18 cellular contexts compared by ENCODE assay signal in genomic region chr9:122580360-122580759, GRCh38. TPM values are rescaled to one million over a fixed set of nuclear protein-coding genes. Genes with fewer than 3 reads are reported as not detected.
DNase-seq lines count a peak whose midpoint lies in the region; ATAC-seq and TF ChIP-seq lines count a peak whose summit lies in the region.
"Had no signal": no experiment of that assay in that cellular context is flagged by ENCODE, and none has a peak within 500 bp of the region (broad histone marks: within the 10 kb centered on the region; RNA-seq: fewer than 3 reads in every experiment).

No MANE protein-coding gene starts in this region.

- ATAC-seq in GM23338, result no peak
- ATAC-seq: body of pancreas; CD8-positive, alpha-beta T cell; lower lobe of right lung had no signal

- no peak overlapping the region for H3K4me2 ChIP-seq in trophoblast cell (ENCODE audit: low read length)
- H3K4me2 ChIP-seq in GM23338, result no peak overlapping the region
- no peak overlapping the region for H3K4me2 ChIP-seq in H9 (ENCODE audit: insufficient read depth, insufficient read length, low read length)
- H3K4me2 ChIP-seq: smooth muscle cell had no signal

- no peak overlapping the region for H3T11ph ChIP-seq in H9 (ENCODE audit: low read length)

- no peak overlapping the region for H3K27ac Mint-ChIP-seq in GM23338
- H3K27ac Mint-ChIP-seq in H9, result no peak overlapping the region
- H3K27ac Mint-ChIP-seq: activated T-helper 1 cell treated with anti-CD3 and anti-CD28 coated beads, Interleukin-12 subunit alpha, Interleukin-12 subunit beta, Interleukin-2, Interleukin-4 antibody, amounts not matched to agents 30 ng/mL and 10 ng/mL and 1 ng/mL, durations not matched to agents 14 hours and 24 hours and 36 hours; CD8-positive, alpha-beta T cell had no signal

- H3K4me3 ChIP-seq in trophoblast cell (ENCODE audit: low read depth, low read length) (no peak overlapping the region), MG63 (no peak overlapping the region), GM23338 (no peak overlapping the region)
- H3K4me3 ChIP-seq: body of pancreas, lower lobe of right lung, smooth muscle cell, stomach had no signal

- peak; percentile 73 for DNase-seq in EL
- peak; percentile 77 for DNase-seq in OCI-M1 (lab: John Stamatoyannopoulos, UW)
- peak; percentile 29 for DNase-seq in dedifferentiated amniotic fluid mesenchymal stem cell (ENCODE audit: extremely low spot score)
- peak; percentile 51 to 85 for DNase-seq in trophoblast cell
- DNase-seq in MG63, result no peak
- no peak for DNase-seq in activated T-cell treated with anti-CD3 and anti-CD28 coated beads, Interleukin-2, amount 50 U/mL, for 1 hour
- no peak for DNase-seq in GM23338 (ENCODE audit: low spot score)
- no peak for DNase-seq in H9
- DNase-seq: body of pancreas; CD8-positive, alpha-beta T cell; hypothalamus; lower lobe of right lung; NCI-H1092; NCI-H2171 treated with DMSO at 0.1 percent for 48 hours; stomach had no signal

- no peak overlapping the region for H3K9ac ChIP-seq in trophoblast cell (ENCODE audit: low read length)
- H3K9ac ChIP-seq in H9 (ENCODE audit: extremely low read depth, insufficient read length, low read length), result no peak overlapping the region

- H3K4me1 ChIP-seq in trophoblast cell (ENCODE audit: control insufficient read depth in 1 of 2, insufficient read depth in 2 of 2, low read length in 2 of 2) (no peaks in the 10 kb centered on the region), GM23338 (ENCODE audit: insufficient read depth) (no peaks in the 10 kb centered on the region), H9 (ENCODE audit: insufficient read depth, low read length) (no peaks in the 10 kb centered on the region)
- H3K4me1 ChIP-seq: body of pancreas, lower lobe of right lung, stomach had no signal

- H3K23ac ChIP-seq in trophoblast cell (ENCODE audit: low read length), result no peak overlapping the region
- no peak overlapping the region for H3K23ac ChIP-seq in H9 (ENCODE audit: insufficient read length, low read depth, low read length)

- H2BK20ac ChIP-seq in H9 (ENCODE audit: low read depth, low read length, poor library complexity, severe bottlenecking), result no peak overlapping the region

- no peak overlapping the region for H2BK12ac ChIP-seq in trophoblast cell (ENCODE audit: low read length)
- H2BK12ac ChIP-seq in H9 (ENCODE audit: insufficient read length, low read depth, low read length), result no peak overlapping the region

- H3K14ac ChIP-seq in trophoblast cell (ENCODE audit: low read length), result no peak overlapping the region
- H3K14ac ChIP-seq in H9 (ENCODE audit: insufficient read depth, low read length), result no peak overlapping the region

- H3K4me1 Mint-ChIP-seq in GM23338 (no peaks in the 10 kb centered on the region), H9 (no peaks in the 10 kb centered on the region)

- H3K23me2 ChIP-seq in H9 (ENCODE audit: insufficient read length, low read depth, low read length, poor library complexity, severe bottlenecking), result no peaks in the 10 kb centered on the region

- no peaks in the 10 kb centered on the region for H3K27me3 Mint-ChIP-seq in GM23338 (ENCODE audit: insufficient read depth, low read depth, poor library complexity)
- H3K27me3 Mint-ChIP-seq in H9 (ENCODE audit: low read depth), result no peaks in the 10 kb centered on the region

- WGBS in trophoblast cell (ENCODE audit: extremely low coverage, insufficient coverage, insufficient read length), result no CpG with 5 or more reads among the region's 3 CpGs
- no CpG with 5 or more reads among the region's 3 CpGs for WGBS in H9 (ENCODE audit: extremely low coverage, insufficient read length, low lambda C conversion rate)

- H3K36me3 Mint-ChIP-seq in GM23338 (ENCODE audit: low read depth) (peaks cover 4% of the 10 kb centered on the region; the same call in 2 of the 3 replicates), H9 (ENCODE audit: insufficient read depth in 1 of 3, low read depth in 3 of 3) (peaks cover 0 to 16% (median 0%) of the 10 kb centered on the region in 3 experiments; a peak in 4 of 7 replicates)
- H3K36me3 Mint-ChIP-seq: CD8-positive, alpha-beta T cell had no signal

- H3K9me3 Mint-ChIP-seq in GM23338, result peaks cover 74% of the 10 kb centered on the region
- H3K9me3 Mint-ChIP-seq in H9, result peaks cover 69 to 75% of the 10 kb centered on the region in 2 experiments
- H3K9me3 Mint-ChIP-seq: activated T-helper 1 cell treated with anti-CD3 and anti-CD28 coated beads, Interleukin-12 subunit alpha, Interleukin-12 subunit beta, Interleukin-2, Interleukin-4 antibody, amounts not matched to agents 30 ng/mL and 10 ng/mL and 1 ng/mL, durations not matched to agents 14 hours and 24 hours and 36 hours; CD8-positive, alpha-beta T cell had no signal

- H3F3A ChIP-seq in GM23338 (replicated peaks; ENCODE audit: low read depth), result no peaks in the 10 kb centered on the region

- TF ChIP-seq CTCF in GM23338 (conservative IDR thresholded peaks at IDR 0.05; ENCODE audit: low read depth in 2 of 2), result no peak
- no peak for TF ChIP-seq CTCF in H9 (conservative IDR thresholded peaks at IDR 0.05)

- H4K20me1 ChIP-seq in GM23338 (replicated peaks; ENCODE audit: insufficient read depth) (no peaks in the 10 kb centered on the region), H9 (ENCODE audit: control insufficient read depth, insufficient read depth, insufficient read length) (no peaks in the 10 kb centered on the region)

- no peaks in the 10 kb centered on the region for H3K36me3 ChIP-seq in trophoblast cell (ENCODE audit: control insufficient read depth in 1 of 2, insufficient read depth in 2 of 2, low read length in 2 of 2)
- H3K36me3 ChIP-seq in MG63, result no peaks in the 10 kb centered on the region
- H3K36me3 ChIP-seq in GM23338 (ENCODE audit: insufficient read depth), result no peaks in the 10 kb centered on the region
- H3K36me3 ChIP-seq: lower lobe of right lung, stomach had no signal

- H4K5ac ChIP-seq in H9 (ENCODE audit: insufficient read length, low read depth, low read length), result no peak overlapping the region

- H3K27ac ChIP-seq in trophoblast cell (ENCODE audit: low read depth, low read length) (no peak overlapping the region), GM23338 (ENCODE audit: low read depth) (no peak overlapping the region), H9 (ENCODE audit: insufficient read length, low read depth, low read length) (no peak overlapping the region)
- H3K27ac ChIP-seq: body of pancreas, lower lobe of right lung, stomach had no signal

- no peak overlapping the region for H3K4me3 Mint-ChIP-seq in GM23338
- no peak overlapping the region for H3K4me3 Mint-ChIP-seq in H9
- H3K4me3 Mint-ChIP-seq: activated T-helper 1 cell treated with anti-CD3 and anti-CD28 coated beads, Interleukin-12 subunit alpha, Interleukin-12 subunit beta, Interleukin-2, Interleukin-4 antibody, amounts not matched to agents 30 ng/mL and 10 ng/mL and 1 ng/mL, durations not matched to agents 14 hours and 24 hours and 36 hours; CD8-positive, alpha-beta T cell had no signal

- no peak overlapping the region for H4K12ac ChIP-seq in trophoblast cell (ENCODE audit: low read depth, low read length)

- H4K91ac ChIP-seq in trophoblast cell (ENCODE audit: low read depth, low read length), result no peak overlapping the region
- no peak overlapping the region for H4K91ac ChIP-seq in H9 (ENCODE audit: insufficient read length, low read depth, low read length)

- no peak overlapping the region for H3K56ac ChIP-seq in H9 (ENCODE audit: insufficient read length, low read depth, low read length)

- no peak overlapping the region for H3K4ac ChIP-seq in trophoblast cell (ENCODE audit: low read depth, low read length)
- H3K4ac ChIP-seq in H9 (ENCODE audit: low read depth, low read length), result no peak overlapping the region

- H3K18ac ChIP-seq in trophoblast cell (ENCODE audit: low read length), result no peak overlapping the region
- no peak overlapping the region for H3K18ac ChIP-seq in H9 (ENCODE audit: insufficient read length, low read depth, low read length)

- H2AK5ac ChIP-seq in trophoblast cell (ENCODE audit: low read length) (no peak overlapping the region), H9 (ENCODE audit: insufficient read length, low read length) (no peak overlapping the region)

- H2AFZ ChIP-seq in trophoblast cell (ENCODE audit: insufficient read depth, low read length, poor library complexity) (no peak overlapping the region), GM23338 (no peak overlapping the region), H9 (ENCODE audit: low read length) (no peak overlapping the region)

- H2BK5ac ChIP-seq in trophoblast cell (ENCODE audit: low read depth, low read length, poor library complexity) (no peak overlapping the region), H9 (ENCODE audit: insufficient read length, low read length) (no peak overlapping the region)

- H3K79me2 ChIP-seq in trophoblast cell (ENCODE audit: control insufficient read depth, insufficient read depth, low read length, poor library complexity) (no peaks in the 10 kb centered on the region), GM23338 (replicated peaks; ENCODE audit: insufficient read depth) (no peaks in the 10 kb centered on the region), H9 (ENCODE audit: insufficient read depth, low read length) (no peaks in the 10 kb centered on the region)

- H4K8ac ChIP-seq in trophoblast cell (ENCODE audit: low read depth, low read length), result no peak overlapping the region
- no peak overlapping the region for H4K8ac ChIP-seq in H9 (replicated peaks; ENCODE audit: insufficient read length, low read depth, low read length)

- no peaks in the 10 kb centered on the region for H3K9me2 ChIP-seq in GM23338 (ENCODE audit: insufficient read depth)

- H3K27me3 ChIP-seq in trophoblast cell (ENCODE audit: insufficient read depth, low read length), result no peaks in the 10 kb centered on the region
- no peaks in the 10 kb centered on the region for H3K27me3 ChIP-seq in MG63
- H3K27me3 ChIP-seq in GM23338 (ENCODE audit: insufficient read depth), result no peaks in the 10 kb centered on the region
- H3K27me3 ChIP-seq in H9 (ENCODE audit: insufficient read depth, low read length), result no peaks in the 10 kb centered on the region
- H3K27me3 ChIP-seq: stomach had no signal

- H3K9me3 ChIP-seq in trophoblast cell (ENCODE audit: insufficient read depth, low read depth, low read length), result peaks cover 3% of the 10 kb centered on the region
- no peaks in the 10 kb centered on the region for H3K9me3 ChIP-seq in MG63
- peaks cover 40% of the 10 kb centered on the region for H3K9me3 ChIP-seq in H9 (ENCODE audit: control insufficient read depth, low read depth, low read length)
- H3K9me3 ChIP-seq: body of pancreas, lower lobe of right lung, stomach had no signal

- H2BK120ac ChIP-seq in trophoblast cell (ENCODE audit: insufficient read depth, low read length, poor library complexity) (no peak overlapping the region), H9 (ENCODE audit: low read depth, low read length, poor library complexity, severe bottlenecking) (no peak overlapping the region)

- no peaks in the 10 kb centered on the region for H3K79me1 ChIP-seq in trophoblast cell (ENCODE audit: low read length)
- no peaks in the 10 kb centered on the region for H3K79me1 ChIP-seq in H9 (ENCODE audit: insufficient read depth, low read depth, low read length, poor library complexity, severe bottlenecking)

- H2BK15ac ChIP-seq in H9 (ENCODE audit: low read depth, low read length), result no peak overlapping the region

RNA-seq across cellular contexts. Expression of gene OR1L8, which starts 2.8 kb away (rescaled TPM):
- 0.04 TPM in 2 replicates for polyA plus RNA-seq in trophoblast cell (2013)
- not detected in 2 replicates for total RNA-seq in MG63 (2014; rRNA removed; shearing (Covaris generic); ENCODE audit: low replicate concordance)
- not detected in 2 replicates for total RNA-seq in GM23338 (2014; rRNA removed; shearing (Covaris generic))
- polyA plus RNA-seq in GM23338 (2016; fragmentation: Nextera tagmentation; extraction: Ambion mirVana), result not detected in 2 replicates
- total RNA-seq in H9 (2021), result not detected in 2 replicates
- total RNA-seq: activated T-helper 1 cell treated with anti-CD3 and anti-CD28 coated beads, Interleukin-12 subunit alpha, Interleukin-12 subunit beta, Interleukin-2, Interleukin-4 antibody, amounts not matched to agents 30 ng/mL and 10 ng/mL and 1 ng/mL, durations not matched to agents 14 hours and 24 hours and 36 hours; body of pancreas; CD8-positive, alpha-beta T cell; HT-29; smooth muscle cell had no signal
- polyA plus RNA-seq: smooth muscle cell, stomach had no signal

RNA-seq across cellular contexts. Expression of gene OR1N2, which starts 27.4 kb away (rescaled TPM):
- polyA plus RNA-seq in trophoblast cell (2013), result not detected in 2 replicates
- total RNA-seq in MG63 (2014; rRNA removed; shearing (Covaris generic); ENCODE audit: low replicate concordance), result not detected in 2 replicates
- not detected in 2 replicates for total RNA-seq in GM23338 (2014; rRNA removed; shearing (Covaris generic))
- polyA plus RNA-seq in GM23338 (2016; fragmentation: Nextera tagmentation; extraction: Ambion mirVana), result not detected in 2 replicates
- total RNA-seq in H9 (2021), result not detected in 2 replicates
- total RNA-seq: activated T-helper 1 cell treated with anti-CD3 and anti-CD28 coated beads, Interleukin-12 subunit alpha, Interleukin-12 subunit beta, Interleukin-2, Interleukin-4 antibody, amounts not matched to agents 30 ng/mL and 10 ng/mL and 1 ng/mL, durations not matched to agents 14 hours and 24 hours and 36 hours; body of pancreas; CD8-positive, alpha-beta T cell; HT-29; lower lobe of right lung; smooth muscle cell; stomach had no signal
- polyA plus RNA-seq: smooth muscle cell, stomach had no signal

RNA-seq across cellular contexts. Expression of gene OR1Q1, which starts 34.2 kb away (rescaled TPM):
- not detected in 2 replicates for polyA plus RNA-seq in trophoblast cell (2013)
- not detected in 2 replicates for total RNA-seq in MG63 (2014; rRNA removed; shearing (Covaris generic); ENCODE audit: low replicate concordance)
- total RNA-seq in GM23338 (2014; rRNA removed; shearing (Covaris generic)), result not detected in 2 replicates
- not detected in 2 replicates for polyA plus RNA-seq in GM23338 (2016; fragmentation: Nextera tagmentation; extraction: Ambion mirVana)
- total RNA-seq in H9 (2021), result not detected in 2 replicates
- total RNA-seq: activated T-helper 1 cell treated with anti-CD3 and anti-CD28 coated beads, Interleukin-12 subunit alpha, Interleukin-12 subunit beta, Interleukin-2, Interleukin-4 antibody, amounts not matched to agents 30 ng/mL and 10 ng/mL and 1 ng/mL, durations not matched to agents 14 hours and 24 hours and 36 hours; body of pancreas; CD8-positive, alpha-beta T cell; HT-29; lower lobe of right lung; smooth muscle cell; stomach had no signal
- polyA plus RNA-seq: smooth muscle cell, stomach had no signal

RNA-seq across cellular contexts. Expression of gene OR1N1, which starts 53.3 kb away (rescaled TPM):
- not detected in 2 replicates for polyA plus RNA-seq in trophoblast cell (2013)
- total RNA-seq in MG63 (2014; rRNA removed; shearing (Covaris generic); ENCODE audit: low replicate concordance), result not detected in 2 replicates
- not detected in 2 replicates for total RNA-seq in GM23338 (2014; rRNA removed; shearing (Covaris generic))
- not detected in 2 replicates for polyA plus RNA-seq in GM23338 (2016; fragmentation: Nextera tagmentation; extraction: Ambion mirVana)
- not detected in 2 replicates for total RNA-seq in H9 (2021)
- total RNA-seq: activated T-helper 1 cell treated with anti-CD3 and anti-CD28 coated beads, Interleukin-12 subunit alpha, Interleukin-12 subunit beta, Interleukin-2, Interleukin-4 antibody, amounts not matched to agents 30 ng/mL and 10 ng/mL and 1 ng/mL, durations not matched to agents 14 hours and 24 hours and 36 hours; body of pancreas; CD8-positive, alpha-beta T cell; HT-29; lower lobe of right lung; smooth muscle cell; stomach had no signal
- polyA plus RNA-seq: smooth muscle cell, stomach had no signal

Comparison
In these comparisons a context has a peak if more than half of its experiments do, and no peak if none do; other contexts are left out.
1. DNase-seq: peak in EL (single experiment), OCI-M1 (single experiment), dedifferentiated amniotic fluid mesenchymal stem cell (single experiment) and trophoblast cell (2 of 2); none in MG63 (single experiment), activated T-cell treated with anti-CD3 and anti-CD28 coated beads, Interleukin-2, amount 50 U/mL, for 1 hour (single experiment), GM23338 (single experiment) and H9 (single experiment).